In the genomic region with DNA sequence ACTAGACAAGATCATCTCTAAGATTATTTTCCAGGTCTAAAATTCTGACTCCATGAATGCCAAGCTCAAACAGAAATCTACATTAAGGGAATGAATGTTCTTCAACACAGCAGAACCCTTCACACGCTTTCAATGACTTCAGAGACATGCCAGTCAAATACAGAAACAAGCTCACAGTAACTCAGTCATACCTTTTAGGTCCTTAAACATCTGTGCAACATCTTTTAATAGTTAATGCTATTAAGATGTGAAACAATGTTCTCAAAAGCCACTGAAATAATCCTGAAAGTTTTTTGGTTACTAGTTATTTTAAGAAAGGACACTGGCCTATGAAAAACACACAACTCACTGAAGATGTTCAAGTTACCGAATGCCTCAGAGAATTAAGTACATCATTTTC, we compare ENCODE assay signal across 1 cellular context.
TF ChIP-seq lines count a peak whose summit lies in the region.

No MANE protein-coding gene starts in this region.

TF ChIP-seq in endothelial cell of umbilical vein, 7 proteins besides CTCF, POLR2A, EP300 and RAD21 (continued from another document):
- TF ChIP-seq MYC (IDR thresholded peaks at IDR 0.05; ENCODE audit: low read depth, low read length) (no peak), JUN (IDR thresholded peaks at IDR 0.05; ENCODE audit: borderline replicate concordance, insufficient read depth, insufficient read length, low read depth) (no peak), FOS (IDR thresholded peaks at IDR 0.05; ENCODE audit: borderline replicate concordance, insufficient read depth, low read length) (no peak)
